8 cellular contexts compared by ENCODE assay signal in the genomic region with DNA sequence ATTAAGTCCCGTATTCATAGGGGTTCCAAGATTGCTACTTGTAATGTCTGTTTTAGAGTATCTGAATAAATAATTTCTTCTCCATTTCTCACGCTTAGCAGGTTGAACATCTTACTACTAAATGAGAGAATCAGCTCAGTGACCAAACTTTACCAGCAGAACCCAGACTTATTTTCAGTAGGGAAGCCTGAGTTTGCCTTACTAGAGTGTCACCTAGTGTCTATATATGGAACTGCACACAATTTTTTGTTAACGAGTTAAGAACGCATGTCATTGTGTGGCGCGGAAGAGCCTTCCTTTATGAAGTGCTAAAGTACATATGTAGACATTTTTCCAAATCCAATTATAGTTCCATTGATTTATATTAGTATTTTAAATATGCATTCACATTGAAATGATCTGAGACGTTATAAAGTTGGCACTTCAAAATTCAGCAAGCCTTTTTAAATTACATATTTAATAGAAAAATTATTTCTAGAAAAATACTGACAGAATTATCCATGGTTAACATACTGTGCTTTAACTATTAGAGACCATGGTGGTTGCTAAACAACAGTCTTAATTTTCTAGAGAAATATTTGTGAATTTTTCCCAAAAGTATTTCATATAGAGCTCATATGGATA.
DNase-seq lines count a peak whose midpoint lies in the region; ATAC-seq and TF ChIP-seq lines count a peak whose summit lies in the region.

No MANE protein-coding gene starts in this region.

- no peaks in the 10 kb centered on the region for H3K4me1 ChIP-seq in heart right ventricle
- no peaks in the 10 kb centered on the region for H3K4me1 ChIP-seq in gastrocnemius medialis

- H3K9me3 ChIP-seq in heart right ventricle (no peaks in the 10 kb centered on the region), gastrocnemius medialis (no peaks in the 10 kb centered on the region)

- H3K4me3 Mint-ChIP-seq in activated CD8-positive, alpha-beta T cell treated with anti-CD3 and anti-CD28 coated beads for 36 hours: no peak overlapping the region

- no peaks in the 10 kb centered on the region for H3K4me1 Mint-ChIP-seq in activated CD8-positive, alpha-beta T cell treated with anti-CD3 and anti-CD28 coated beads for 36 hours (ENCODE audit: low read depth)

- H3K36me3 ChIP-seq in heart right ventricle (no peaks in the 10 kb centered on the region), gastrocnemius medialis (no peaks in the 10 kb centered on the region)

- no peaks in the 10 kb centered on the region for H3K36me3 Mint-ChIP-seq in activated CD8-positive, alpha-beta T cell treated with anti-CD3 and anti-CD28 coated beads for 36 hours (ENCODE audit: low read depth)

- H3K27ac Mint-ChIP-seq in activated CD8-positive, alpha-beta T cell treated with anti-CD3 and anti-CD28 coated beads for 36 hours: no peak overlapping the region

- in situ Hi-C loops in gastrocnemius medialis (cut with MboI; ENCODE audit: low sequenced_read_pairs in 4 of 4): no loop called here

- no peak overlapping the region for H3K4me3 ChIP-seq in heart right ventricle
- no peak overlapping the region for H3K4me3 ChIP-seq in gastrocnemius medialis

- H3K9me3 Mint-ChIP-seq in activated CD8-positive, alpha-beta T cell treated with anti-CD3 and anti-CD28 coated beads for 36 hours: no peaks in the 10 kb centered on the region

- TF ChIP-seq CTCF in activated CD8-positive, alpha-beta T cell treated with anti-CD3 and anti-CD28 coated beads for 36 hours (IDR thresholded peaks at IDR 0.05): peak; percentile 87
- TF ChIP-seq CTCF in heart right ventricle (IDR thresholded peaks at IDR 0.05) (peak; percentile 56 to 86 (median 83)), gastrocnemius medialis (IDR thresholded peaks at IDR 0.05 in 4 of 5, conservative IDR thresholded peaks at IDR 0.05 in 1 of 5) (peak in 4 of 5 experiments; percentile 31 to 68 (median 47))

- CTCF ChIA-PET in activated CD8-positive, alpha-beta T cell treated with anti-CD3 and anti-CD28 coated beads for 36 hours (lab: Charles Lee): interaction anchor here (0.6 to 12.1 kb wide), 30 partner anchors 10 to 575 kb away, joined by 3 to 164 read pairs (median 4); no protein-coding TSS in a partner anchor

- 22 to 27% methylated on average over 7 of the region's 7 CpGs for WGBS in heart right ventricle, 2 donors

- DNase-seq in DMS79 treated with DMSO at 0.1 percent for 48 hours (lab: John Stamatoyannopoulos, UW) (peak; percentile 56), NCI-H446 treated with DMSO at 0.1 percent for 48 hours (lab: John Stamatoyannopoulos, UW) (peak; percentile 33), heart right ventricle (peak in 1 of 2 donors; percentile 7), gastrocnemius medialis (no peak), 8988T (no peak)
- DNase-seq in activated CD8-positive, alpha-beta T cell treated with anti-CD3 and anti-CD28 coated beads for 36 hours: peak; percentile 14

- H3K27me3 Mint-ChIP-seq in activated CD8-positive, alpha-beta T cell treated with anti-CD3 and anti-CD28 coated beads for 36 hours: peaks cover 9% of the 10 kb centered on the region

- H3K27ac ChIP-seq in heart right ventricle: no peak overlapping the region
- no peak overlapping the region for H3K27ac ChIP-seq in gastrocnemius medialis

- ATAC-seq in GM19452 (IDR thresholded peaks at IDR 0.05; ENCODE audit: unreplicated experiment) (peak; percentile 87), HG03457 (IDR thresholded peaks at IDR 0.05; ENCODE audit: unreplicated experiment) (peak; percentile 83), heart right ventricle (peak in 1 of 8 donors; percentile 50), gastrocnemius medialis (no peak)
- ATAC-seq in activated CD8-positive, alpha-beta T cell treated with anti-CD3 and anti-CD28 coated beads for 36 hours: peak; percentile 79

- POLR2A ChIA-PET in activated CD8-positive, alpha-beta T cell treated with anti-CD3 and anti-CD28 coated beads for 36 hours (lab: Charles Lee): no interaction called here

- intact Hi-C loops in activated CD8-positive, alpha-beta T cell treated with anti-CD3 and anti-CD28 coated beads for 36 hours (cut with micrococcal nuclease): loop anchor here (2.0 kb wide), 1 partner anchor 35 kb away; no protein-coding TSS in a partner anchor
- intact Hi-C loops in heart right ventricle (cut with DNase I): loop anchor here in 1 of 10 donors (5.0 kb wide), 1 partner anchor 36 kb away; no protein-coding TSS in a partner anchor
- intact Hi-C loops in gastrocnemius medialis (cut with DNase I; ENCODE audit: low total_unique reads): no loop called here

- TF ChIP-seq POLR2A in gastrocnemius medialis (IDR thresholded peaks at IDR 0.05): no peak

- H3K27me3 ChIP-seq in heart right ventricle (peaks cover 0 to 47% (median 13%) of the 10 kb centered on the region in 7 donors), gastrocnemius medialis (no peaks in the 10 kb centered on the region)

Comparison
In these comparisons a context has a peak if more than half of its experiments do, and no peak if none do; other contexts are left out.
1. DNase-seq: peak in DMS79 treated with DMSO at 0.1 percent for 48 hours (single experiment), NCI-H446 treated with DMSO at 0.1 percent for 48 hours (single experiment) and activated CD8-positive, alpha-beta T cell treated with anti-CD3 and anti-CD28 coated beads for 36 hours (single experiment); none in gastrocnemius medialis (0 of 2) and 8988T (single experiment).
2. ATAC-seq: peak in GM19452 (single experiment), HG03457 (single experiment) and activated CD8-positive, alpha-beta T cell treated with anti-CD3 and anti-CD28 coated beads for 36 hours (single experiment); none in gastrocnemius medialis (0 of 2).
3. Peak in every context shown above with its lines, with median percentiles within 50 percentile points of each other: CTCF ChIP-seq.